2 cellular contexts compared by ENCODE assay signal in the genomic region with DNA sequence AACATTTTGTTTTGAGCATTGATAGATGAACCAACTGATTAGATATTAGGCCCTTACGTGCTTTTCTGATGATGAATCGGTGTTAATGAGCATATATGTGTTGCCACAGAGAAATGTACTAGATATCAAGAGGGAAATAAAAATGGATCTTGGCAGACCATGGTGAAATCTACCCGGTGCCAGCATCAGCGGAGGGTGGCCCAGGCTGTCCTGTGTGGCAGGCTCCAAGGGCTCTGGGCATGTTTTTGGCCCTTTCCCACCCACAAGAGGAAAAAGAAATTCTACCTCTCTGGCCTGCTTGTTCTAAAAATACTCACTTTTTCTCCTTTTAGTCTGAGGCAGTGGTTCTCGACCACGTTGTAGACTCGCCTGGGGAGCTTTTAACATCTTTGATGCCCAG.
TF ChIP-seq lines count a peak whose summit lies in the region.

No MANE protein-coding gene starts in this region.

TF ChIP-seq in IMR-90, 13 proteins besides CTCF, POLR2A, EP300 and RAD21:
- TF ChIP-seq CHD1 (IDR thresholded peaks at IDR 0.05; ENCODE audit: low read depth, low read length) (no peak), NFE2L2 (IDR thresholded peaks at IDR 0.05; ENCODE audit: low read depth, low read length) (no peak), MXI1 (IDR thresholded peaks at IDR 0.05; ENCODE audit: borderline replicate concordance, low read depth, low read length) (no peak), FOS (IDR thresholded peaks at IDR 0.05; ENCODE audit: low read depth, low read length) (no peak), BHLHE40 (IDR thresholded peaks at IDR 0.05; ENCODE audit: low read depth, low read length) (no peak), MAFK (IDR thresholded peaks at IDR 0.05; ENCODE audit: low read depth, low read length) (no peak), CEBPB (IDR thresholded peaks at IDR 0.05; ENCODE audit: low read depth, low read length) (no peak)
- TF ChIP-seq, protein P1, sequence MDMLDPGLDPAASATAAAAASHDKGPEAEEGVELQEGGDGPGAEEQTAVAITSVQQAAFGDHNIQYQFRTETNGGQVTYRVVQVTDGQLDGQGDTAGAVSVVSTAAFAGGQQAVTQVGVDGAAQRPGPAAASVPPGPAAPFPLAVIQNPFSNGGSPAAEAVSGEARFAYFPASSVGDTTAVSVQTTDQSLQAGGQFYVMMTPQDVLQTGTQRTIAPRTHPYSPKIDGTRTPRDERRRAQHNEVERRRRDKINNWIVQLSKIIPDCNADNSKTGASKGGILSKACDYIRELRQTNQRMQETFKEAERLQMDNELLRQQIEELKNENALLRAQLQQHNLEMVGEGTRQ (IDR thresholded peaks at IDR 0.05; ENCODE audit: low read depth, low read length): no peak

TF ChIP-seq in SK-N-SH, 30 proteins besides CTCF, POLR2A, EP300 and RAD21:
- no peak for TF ChIP-seq SMC3 (IDR thresholded peaks at IDR 0.05; ENCODE audit: low read depth, low read length)
- TF ChIP-seq, protein P2, sequence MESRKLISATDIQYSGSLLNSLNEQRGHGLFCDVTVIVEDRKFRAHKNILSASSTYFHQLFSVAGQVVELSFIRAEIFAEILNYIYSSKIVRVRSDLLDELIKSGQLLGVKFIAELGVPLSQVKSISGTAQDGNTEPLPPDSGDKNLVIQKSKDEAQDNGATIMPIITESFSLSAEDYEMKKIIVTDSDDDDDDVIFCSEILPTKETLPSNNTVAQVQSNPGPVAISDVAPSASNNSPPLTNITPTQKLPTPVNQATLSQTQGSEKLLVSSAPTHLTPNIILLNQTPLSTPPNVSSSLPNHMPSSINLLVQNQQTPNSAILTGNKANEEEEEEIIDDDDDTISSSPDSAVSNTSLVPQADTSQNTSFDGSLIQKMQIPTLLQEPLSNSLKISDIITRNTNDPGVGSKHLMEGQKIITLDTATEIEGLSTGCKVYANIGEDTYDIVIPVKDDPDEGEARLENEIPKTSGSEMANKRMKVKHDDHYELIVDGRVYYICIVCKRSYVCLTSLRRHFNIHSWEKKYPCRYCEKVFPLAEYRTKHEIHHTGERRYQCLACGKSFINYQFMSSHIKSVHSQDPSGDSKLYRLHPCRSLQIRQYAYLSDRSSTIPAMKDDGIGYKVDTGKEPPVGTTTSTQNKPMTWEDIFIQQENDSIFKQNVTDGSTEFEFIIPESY (IDR thresholded peaks at IDR 0.05; ENCODE audit: borderline replicate concordance, low read depth): no peak
- no peak for TF ChIP-seq EZH2phosphoT487 (IDR thresholded peaks at IDR 0.05; ENCODE audit: borderline replicate concordance, low read depth)
- TF ChIP-seq, protein P3, sequence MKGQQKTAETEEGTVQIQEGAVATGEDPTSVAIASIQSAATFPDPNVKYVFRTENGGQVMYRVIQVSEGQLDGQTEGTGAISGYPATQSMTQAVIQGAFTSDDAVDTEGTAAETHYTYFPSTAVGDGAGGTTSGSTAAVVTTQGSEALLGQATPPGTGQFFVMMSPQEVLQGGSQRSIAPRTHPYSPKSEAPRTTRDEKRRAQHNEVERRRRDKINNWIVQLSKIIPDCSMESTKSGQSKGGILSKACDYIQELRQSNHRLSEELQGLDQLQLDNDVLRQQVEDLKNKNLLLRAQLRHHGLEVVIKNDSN (IDR thresholded peaks at IDR 0.05; ENCODE audit: borderline replicate concordance, low read depth): no peak
- TF ChIP-seq GABPA (IDR thresholded peaks at IDR 0.05; ENCODE audit: low read depth): no peak
- no peak for TF ChIP-seq FOSL2 (IDR thresholded peaks at IDR 0.05; ENCODE audit: borderline replicate concordance, low read depth)
- TF ChIP-seq YY1 (IDR thresholded peaks at IDR 0.05; ENCODE audit: low read depth): no peak
- TF ChIP-seq POLR2AphosphoS5 (IDR thresholded peaks at IDR 0.05; ENCODE audit: low read depth, low read length): no peak
TF ChIP-seq in SK-N-SH: peak in this region for 0.
